Comparison of ENCODE assay signal across 18 cellular contexts in the genomic region with DNA sequence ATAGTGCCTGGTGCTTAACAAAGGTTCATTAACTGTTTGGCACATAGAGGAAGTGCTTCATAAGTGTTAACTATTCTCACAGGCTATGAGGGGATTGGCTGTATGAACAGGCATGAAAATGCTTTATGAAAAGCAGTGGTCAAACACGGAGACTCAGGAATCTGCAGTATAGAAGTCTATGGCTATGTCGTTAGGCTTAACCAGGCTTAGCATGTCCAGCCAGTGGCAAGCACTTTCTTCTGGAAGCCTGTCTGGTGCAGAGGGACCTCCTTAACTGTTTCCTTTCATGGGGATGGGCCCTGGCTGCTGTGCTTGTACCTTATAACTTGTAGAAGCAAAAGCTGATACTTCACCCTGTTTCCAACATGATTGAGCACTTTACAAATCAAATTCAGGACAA.
"Had no signal": no experiment of that assay in that cellular context is flagged by ENCODE, and none has a peak within 500 bp of the region (broad histone marks: within the 10 kb centered on the region; RNA-seq: fewer than 3 reads in every experiment).

No MANE protein-coding gene starts in this region.

- H2AFZ ChIP-seq: neural progenitor cell, parathyroid adenoma had no signal

- ATAC-seq: effector memory CD8-positive, alpha-beta T cell; gastrocnemius medialis; lower lobe of right lung; natural killer cell treated with Interleukin-12 subunit alpha and Interleukin-12 subunit beta and Interleukin-15 and Interleukin-18, amount 100 ng/mL, for 72 hours; psoas muscle had no signal

- H3K4me3 ChIP-seq: esophagus muscularis mucosa, gastrocnemius medialis, left ventricle myocardium inferior, lower lobe of right lung, neural progenitor cell, psoas muscle, sigmoid colon had no signal

- H3K9me3 ChIP-seq: esophagus muscularis mucosa, gastrocnemius medialis, left ventricle myocardium inferior, lower lobe of right lung, psoas muscle, sigmoid colon had no signal

- H3K79me2 ChIP-seq: parathyroid adenoma had no signal

- H3K27me3 ChIP-seq: esophagus muscularis mucosa, gastrocnemius medialis, neural progenitor cell, sigmoid colon had no signal

- H3K4me2 ChIP-seq: neural progenitor cell had no signal

- H3K27ac ChIP-seq: epithelial cell of prostate, esophagus muscularis mucosa, gastrocnemius medialis, left ventricle myocardium inferior, lower lobe of right lung, neural progenitor cell, parathyroid adenoma, psoas muscle, sigmoid colon had no signal

- H3K4me1 ChIP-seq: esophagus muscularis mucosa, lower lobe of right lung, neural progenitor cell, parathyroid adenoma had no signal

- H3K9ac ChIP-seq: neural progenitor cell, parathyroid adenoma had no signal

- H3K36me3 ChIP-seq: esophagus muscularis mucosa, gastrocnemius medialis, left ventricle myocardium inferior, lower lobe of right lung, neural progenitor cell, sigmoid colon had no signal

- DNase-seq: effector memory CD8-positive, alpha-beta T cell; gastrocnemius medialis; glutamatergic neuron; left ventricle myocardium inferior; lower lobe of right lung; midbrain; psoas muscle; retina; sigmoid colon; small intestine; stimulated activated CD4-positive, alpha-beta T cell treated with anti-CD3 and anti-CD28 coated beads, Interleukin-12 subunit alpha, Interleukin-12 subunit beta, amount 100 ng/mL, for 4 hours; stimulated activated naive CD4-positive, alpha-beta T cell treated with Interleukin-2 at 50 U/mL for 16 hours; trophoblast cell had no signal
